In genomic region chr17:41738077-41738800, GRCh38 we compare ENCODE assay signal across 1 cellular context.
A peak's percentile ranks its signal among the peaks of the same experiment; 100 is the strongest.
TF ChIP-seq lines count a peak whose summit lies in the region.

No MANE protein-coding gene starts in this region.

TF ChIP-seq in K562, 482 proteins besides CTCF, POLR2A, EP300 and RAD21 (continued from another document and continues in another):
- TF ChIP-seq MYC (IDR thresholded peaks at IDR 0.05; ENCODE audit: low read depth, low read length) (peak; percentile 99), MYC (CRISPR knock-in tag; IDR thresholded peaks at IDR 0.05; ENCODE audit: borderline replicate concordance, low read depth) (peak; percentile 84; the same call in 1 of the 2 replicates), HDAC1 (IDR thresholded peaks at IDR 0.05) (no peak), TRIM25 (IDR thresholded peaks at IDR 0.05; ENCODE audit: borderline replicate concordance) (no peak), NBN (IDR thresholded peaks at IDR 0.05; ENCODE audit: low read depth) (no peak; the same call in 1 of the 2 replicates), ZBTB8A (IDR thresholded peaks at IDR 0.05; ENCODE audit: partially characterized antibody) (no peak), RUNX1 (IDR thresholded peaks at IDR 0.05; ENCODE audit: low read depth) (no peak), ARHGAP35 (IDR thresholded peaks at IDR 0.05; ENCODE audit: partially characterized antibody) (no peak), ETS1 (conservative IDR thresholded peaks at IDR 0.05; ENCODE audit: control insufficient read depth, low read depth, low read length) (no peak), THRAP3 (IDR thresholded peaks at IDR 0.05; ENCODE audit: borderline replicate concordance) (no peak), HMGN3 (IDR thresholded peaks at IDR 0.05; ENCODE audit: borderline replicate concordance, extremely low read depth, insufficient read length, low read depth, low read length) (no peak), CXXC5 (CRISPR knock-in tag; IDR thresholded peaks at IDR 0.05) (peak; percentile 67), DIDO1 (tag; IDR thresholded peaks at IDR 0.05; ENCODE audit: low read depth) (no peak), SREBF2 (CRISPR knock-in tag; IDR thresholded peaks at IDR 0.05) (no peak), PHTF2 (CRISPR knock-in tag; IDR thresholded peaks at IDR 0.05) (no peak), POLR2H (tag; IDR thresholded peaks at IDR 0.05; ENCODE audit: low read depth) (no peak), ZBTB26 (CRISPR knock-in tag; IDR thresholded peaks at IDR 0.05) (peak; percentile 6; the same call in 1 of the 2 replicates), KLF13 (tag; IDR thresholded peaks at IDR 0.05; ENCODE audit: borderline replicate concordance, low read depth) (peak; percentile 61; the same call in 1 of the 2 replicates), ZBTB43 (CRISPR knock-in tag; IDR thresholded peaks at IDR 0.05) (no peak), HNRNPLL (IDR thresholded peaks at IDR 0.05; ENCODE audit: low read depth, low read length, poor library complexity, severe bottlenecking) (no peak), MNT (conservative IDR thresholded peaks at IDR 0.05) (peak; percentile 71 to 83; a peak in 3 of 4 replicates), ZNF311 (CRISPR knock-in tag; IDR thresholded peaks at IDR 0.05) (peak; percentile 84), ELK1 (CRISPR knock-in tag; IDR thresholded peaks at IDR 0.05) (no peak), HDAC6 (IDR thresholded peaks at IDR 0.05; ENCODE audit: low read depth, low read length) (no peak), TEAD4 (IDR thresholded peaks at IDR 0.05; ENCODE audit: low read length) (peak; percentile 49), TEAD4 (CRISPR knock-in tag; IDR thresholded peaks at IDR 0.05; ENCODE audit: borderline replicate concordance) (no peak), ZNF224 (CRISPR knock-in tag; IDR thresholded peaks at IDR 0.05) (no peak), ZBTB1 (CRISPR knock-in tag; IDR thresholded peaks at IDR 0.05; ENCODE audit: borderline replicate concordance, low read depth) (no peak), E2F5 (CRISPR knock-in tag; IDR thresholded peaks at IDR 0.05) (no peak), XRCC5 (IDR thresholded peaks at IDR 0.05; ENCODE audit: low read depth, low read length) (no peak), ZNF668 (CRISPR knock-in tag; IDR thresholded peaks at IDR 0.05) (peak; percentile 41; the same call in 1 of the 2 replicates), BACH1 (tag; IDR thresholded peaks at IDR 0.05) (peak; percentile 46; the same call in 1 of the 2 replicates), CC2D1A (IDR thresholded peaks at IDR 0.05) (peak; percentile 91), ZFP36 (IDR thresholded peaks at IDR 0.05; ENCODE audit: low read depth, low read length, partially characterized antibody) (no peak), RBM34 (IDR thresholded peaks at IDR 0.05; ENCODE audit: borderline replicate concordance, insufficient read depth, low read length) (no peak), HDAC2 (IDR thresholded peaks at IDR 0.05) (no peak), POLR2AphosphoS5 (IDR thresholded peaks at IDR 0.05; ENCODE audit: control insufficient read depth, insufficient read depth, low read depth, low read length) (no peak), KLF6 (CRISPR knock-in tag; IDR thresholded peaks at IDR 0.05; ENCODE audit: borderline replicate concordance) (peak; percentile 81; the same call in 1 of the 2 replicates), ETS2 (tag; IDR thresholded peaks at IDR 0.05; ENCODE audit: borderline replicate concordance, poor library complexity, severe bottlenecking) (no peak), ZBTB9 (CRISPR knock-in tag; IDR thresholded peaks at IDR 0.05) (peak; percentile 85), ZNF780A (CRISPR knock-in tag; IDR thresholded peaks at IDR 0.05) (no peak), E2F6 (IDR thresholded peaks at IDR 0.05; ENCODE audit: borderline replicate concordance in 1 of 2, extremely low read depth in 1 of 2, insufficient read depth in 1 of 2, insufficient read length in 1 of 2, low read depth in 1 of 2, low read length in 1 of 2, poor library complexity in 1 of 2, severe bottlenecking in 1 of 2) (peak; percentile 62 to 70), ATF7 (IDR thresholded peaks at IDR 0.05) (peak; percentile 43; the same call in 1 of the 2 replicates), ATF4 (CRISPR knock-in tag; IDR thresholded peaks at IDR 0.05) (peak; percentile 66; the same call in 1 of the 2 replicates), PBX2 (CRISPR knock-in tag; IDR thresholded peaks at IDR 0.05; ENCODE audit: low read depth) (no peak), PBX2 (tag; conservative IDR thresholded peaks at IDR 0.05; ENCODE audit: low read depth) (no peak; the same call in 1 of the 2 replicates), CHCHD3 (CRISPR knock-in tag; IDR thresholded peaks at IDR 0.05) (no peak), SFPQ (IDR thresholded peaks at IDR 0.05; ENCODE audit: low read depth, low read length) (no peak), ZNF263 (CRISPR knock-in tag; IDR thresholded peaks at IDR 0.05; ENCODE audit: borderline replicate concordance) (no peak)
